Comparison of ENCODE assay signal across 2 cellular contexts in genomic region chr9:16598316-16598715, GRCh38.
TF ChIP-seq lines count a peak whose summit lies in the region.

No MANE protein-coding gene starts in this region.

TF ChIP-seq in IMR-90, 13 proteins besides CTCF, POLR2A, EP300 and RAD21 (continued from another document):
- TF ChIP-seq CEBPB (IDR thresholded peaks at IDR 0.05; ENCODE audit: low read depth, low read length) (no peak), MAFK (IDR thresholded peaks at IDR 0.05; ENCODE audit: low read depth, low read length) (0 out of 2 replicates have a peak, but pooled peaks have one; percentile 15), RCOR1 (IDR thresholded peaks at IDR 0.05; ENCODE audit: insufficient replicate concordance, low read length) (no peak), ELK1 (IDR thresholded peaks at IDR 0.05; ENCODE audit: borderline replicate concordance, low read depth, low read length) (no peak)

TF ChIP-seq in WTC11, 78 proteins besides CTCF, POLR2A, EP300 and RAD21 (continued from another document):
- TF ChIP-seq PRDM15 (CRISPR knock-in tag; IDR thresholded peaks at IDR 0.05): no peak
- TF ChIP-seq NFE2L1 (CRISPR knock-in tag; IDR thresholded peaks at IDR 0.05): no peak
- no peak for TF ChIP-seq MYBL2 (CRISPR knock-in tag; IDR thresholded peaks at IDR 0.05)
- no peak for TF ChIP-seq ZNF317 (CRISPR knock-in tag; IDR thresholded peaks at IDR 0.05; ENCODE audit: borderline replicate concordance, low read depth)
- TF ChIP-seq ESRRA (CRISPR knock-in tag; IDR thresholded peaks at IDR 0.05; ENCODE audit: borderline replicate concordance): no peak
- TF ChIP-seq AFF4 (CRISPR knock-in tag; IDR thresholded peaks at IDR 0.05; ENCODE audit: borderline replicate concordance): no peak
- TF ChIP-seq ZNF416 (CRISPR knock-in tag; IDR thresholded peaks at IDR 0.05): no peak
- TF ChIP-seq ATF3 (CRISPR knock-in tag; conservative IDR thresholded peaks at IDR 0.05): no peak
- TF ChIP-seq SOX15 (CRISPR knock-in tag; IDR thresholded peaks at IDR 0.05): no peak
- no peak for TF ChIP-seq ATF1 (CRISPR knock-in tag; IDR thresholded peaks at IDR 0.05)
- no peak for TF ChIP-seq JAZF1 (CRISPR knock-in tag; IDR thresholded peaks at IDR 0.05)
- TF ChIP-seq NR2C2 (CRISPR knock-in tag; IDR thresholded peaks at IDR 0.05): no peak
